Comparison of ENCODE assay signal across 12 cellular contexts in genomic region chr3:61627768-61628185, GRCh38.
DNase-seq lines count a peak whose midpoint lies in the region; ATAC-seq, FAIRE-seq and TF ChIP-seq lines count a peak whose summit lies in the region.
"Had no signal": no experiment of that assay in that cellular context is flagged by ENCODE, and none has a peak within 500 bp of the region (broad histone marks: within the 10 kb centered on the region; RNA-seq: fewer than 3 reads in every experiment).

No MANE protein-coding gene starts in this region.

- no peak for ATAC-seq in HG03159 (IDR thresholded peaks at IDR 0.05; ENCODE audit: unreplicated experiment)
- ATAC-seq in GM21360 (IDR thresholded peaks at IDR 0.05; ENCODE audit: unreplicated experiment), result no peak
- ATAC-seq in GM18517 (IDR thresholded peaks at IDR 0.05; ENCODE audit: unreplicated experiment), result no peak

- H3K9me1 ChIP-seq in endothelial cell of umbilical vein (replicated peaks; ENCODE audit: control insufficient read depth, extremely low read depth, insufficient read depth, low read length), result no peaks in the 10 kb centered on the region

- BruUV-seq in Caco-2 (replicated peaks; lab: Mats Ljungman, UMichigan) (no TSS peak), endothelial cell of umbilical vein (replicated peaks; lab: Mats Ljungman, UMichigan) (no TSS peak)

- DNase-seq in Caco-2 (peak; percentile 53 to 63), NCI-H226 (peak; percentile 91), endothelial cell of umbilical vein (ENCODE audit: low read depth, low spot score) (peak; percentile 30), mesothelial cell of epicardium (ENCODE audit: low spot score in 2 of 2, unreplicated experiment in 2 of 2) (no peak), NOMO-1 treated with dmso at 0.1 percent for 144 hours (lab: John Stamatoyannopoulos, UW; ENCODE audit: unreplicated experiment) (no peak)
- DNase-seq: activated CD4-positive, alpha-beta T cell treated with anti-CD3 and anti-CD28 coated beads for 1 hour; DND-41; NK-92 treated with Interleukin-12 subunit alpha and Interleukin-12 subunit beta, amount 100 ng/mL, for 24 hours; ovary had no signal

- H3K4me1 ChIP-seq in Caco-2 (peaks cover 38% of the 10 kb centered on the region), endothelial cell of umbilical vein (ENCODE audit: control insufficient read depth, extremely low read depth, insufficient read depth, low read length) (peaks cover 4% of the 10 kb centered on the region)

- H3K36me3 ChIP-seq in Caco-2 (ENCODE audit: control insufficient read depth, insufficient read depth, low read length), result no peaks in the 10 kb centered on the region; the same call in 1 of the 2 replicates
- no peaks in the 10 kb centered on the region for H3K36me3 ChIP-seq in endothelial cell of umbilical vein (ENCODE audit: control insufficient read depth in 2 of 2, extremely low read depth in 1 of 2, insufficient read depth in 2 of 2, low read length in 2 of 2)
- H3K36me3 ChIP-seq: ovary had no signal

- CTCF ChIA-PET in Caco-2 (lab: Charles Lee), result no interaction called here
- CTCF ChIA-PET in endothelial cell of umbilical vein (lab: Charles Lee), result no interaction called here

- H3K4me3 Mint-ChIP-seq in Caco-2 (ENCODE audit: unreplicated experiment), result no peak overlapping the region
- no peak overlapping the region for H3K4me3 Mint-ChIP-seq in mesothelial cell of epicardium

- no peak for TF ChIP-seq POLR2A in endothelial cell of umbilical vein (IDR thresholded peaks at IDR 0.05; ENCODE audit: low read depth, low read length)

- H3K27me3 Mint-ChIP-seq in Caco-2 (ENCODE audit: insufficient read depth, unreplicated experiment), result no peaks in the 10 kb centered on the region
- no peaks in the 10 kb centered on the region for H3K27me3 Mint-ChIP-seq in mesothelial cell of epicardium (ENCODE audit: low read depth)

- H3K36me3 Mint-ChIP-seq in Caco-2 (ENCODE audit: insufficient read depth, unreplicated experiment) (peaks cover 5% of the 10 kb centered on the region), mesothelial cell of epicardium (peaks cover 2% of the 10 kb centered on the region)

- POLR2A ChIA-PET in Caco-2 (lab: Charles Lee) (no interaction called here), endothelial cell of umbilical vein (lab: Charles Lee) (no interaction called here)

- no peak overlapping the region for H3K9ac ChIP-seq in endothelial cell of umbilical vein (replicated peaks; ENCODE audit: extremely low read depth, insufficient read depth, low read length)

- H3K79me2 ChIP-seq in endothelial cell of umbilical vein (ENCODE audit: control insufficient read depth, insufficient read depth, low read length), result no peaks in the 10 kb centered on the region

- H3K4me3 ChIP-seq in Caco-2 (ENCODE audit: low read depth, low read length) (no peak overlapping the region), endothelial cell of umbilical vein (replicated peaks in 1 of 3; ENCODE audit: insufficient read depth in 1 of 3, low read depth in 1 of 3, low read length in 3 of 3) (no peak overlapping the region)
- H3K4me3 ChIP-seq: ovary had no signal

- H3K9me3 ChIP-seq in Caco-2 (no peaks in the 10 kb centered on the region), endothelial cell of umbilical vein (replicated peaks; ENCODE audit: control insufficient read depth, insufficient read depth, low read length) (no peaks in the 10 kb centered on the region)
- H3K9me3 ChIP-seq: ovary had no signal

- H3K4me1 Mint-ChIP-seq in Caco-2 (ENCODE audit: low read depth, unreplicated experiment), result peaks cover 41% of the 10 kb centered on the region
- peaks cover 40% of the 10 kb centered on the region for H3K4me1 Mint-ChIP-seq in mesothelial cell of epicardium

- H3K27me3 ChIP-seq in Caco-2 (replicated peaks; ENCODE audit: control insufficient read depth, insufficient read depth, low read length) (no peaks in the 10 kb centered on the region), endothelial cell of umbilical vein (ENCODE audit: control insufficient read depth in 2 of 2, insufficient read depth in 2 of 2, low read length in 2 of 2) (no peaks in the 10 kb centered on the region)
- H3K27me3 ChIP-seq: ovary had no signal

- intact Hi-C loops in Caco-2 (cut with micrococcal nuclease; ENCODE audit: unreplicated experiment) (loop anchor here (1.0 to 2.0 kb wide), 2 partner anchors 15 to 67 kb away; partner anchors contain the start of gene PTPRG), endothelial cell of umbilical vein (cut with micrococcal nuclease) (no loop called here)

- dilution Hi-C loops in endothelial cell of umbilical vein (cut with MboI; ENCODE audit: extremely low pct_ligation_motif_present, low sequenced_read_pairs), result no loop called here

- H2AFZ ChIP-seq in endothelial cell of umbilical vein (ENCODE audit: low read depth, low read length), result no peak overlapping the region

- FAIRE-seq in endothelial cell of umbilical vein (lab: Jason Lieb, UNC), result no peak

- no peaks in the 10 kb centered on the region for H4K20me1 ChIP-seq in endothelial cell of umbilical vein (replicated peaks; ENCODE audit: control insufficient read depth, extremely low read depth, insufficient read depth, low read length)

- no peak overlapping the region for H3K27ac ChIP-seq in endothelial cell of umbilical vein (ENCODE audit: insufficient read depth, low read depth, low read length)
- H3K27ac ChIP-seq: ovary had no signal

- no peak for TF ChIP-seq CTCF in Caco-2 (IDR thresholded peaks at IDR 0.05; ENCODE audit: insufficient read depth in 1 of 2, low read depth in 1 of 2, low read length in 1 of 2, severe bottlenecking in 1 of 2, unreplicated experiment in 1 of 2)
- TF ChIP-seq CTCF in endothelial cell of umbilical vein (IDR thresholded peaks at IDR 0.05; ENCODE audit: extremely low read depth in 1 of 2, insufficient read depth in 1 of 2, low read depth in 1 of 2, low read length in 2 of 2), result no peak
- no peak for TF ChIP-seq CTCF in mesothelial cell of epicardium (IDR thresholded peaks at IDR 0.05; ENCODE audit: unreplicated experiment)

- H3K4me2 ChIP-seq in endothelial cell of umbilical vein (ENCODE audit: insufficient read depth, low read length), result no peak overlapping the region

- H3K9me3 Mint-ChIP-seq in Caco-2 (ENCODE audit: unreplicated experiment) (no peaks in the 10 kb centered on the region), mesothelial cell of epicardium (peaks cover 10% of the 10 kb centered on the region)

- peak overlapping the region; percentile 84 for H3K27ac Mint-ChIP-seq in Caco-2 (ENCODE audit: unreplicated experiment)
- H3K27ac Mint-ChIP-seq in mesothelial cell of epicardium, result peak overlapping the region; percentile 41

TF ChIP-seq in endothelial cell of umbilical vein, 7 proteins besides CTCF, POLR2A, EP300 and RAD21:
- TF ChIP-seq GATA2 (IDR thresholded peaks at IDR 0.05; ENCODE audit: insufficient read depth, insufficient read length, low read depth, low read length) (peak; percentile 25), POLR2AphosphoS5 (IDR thresholded peaks at IDR 0.05; ENCODE audit: insufficient read depth, low read depth, low read length) (no peak)

Comparison
In these comparisons a context has a peak if more than half of its experiments do, and no peak if none do; other contexts are left out.
1. DNase-seq: peak in Caco-2 (2 of 2), NCI-H226 (single experiment) and endothelial cell of umbilical vein (single experiment); none in mesothelial cell of epicardium (0 of 2) and NOMO-1 treated with dmso at 0.1 percent for 144 hours (single experiment).